Comparison of ENCODE assay signal across 8 cellular contexts in the genomic region with DNA sequence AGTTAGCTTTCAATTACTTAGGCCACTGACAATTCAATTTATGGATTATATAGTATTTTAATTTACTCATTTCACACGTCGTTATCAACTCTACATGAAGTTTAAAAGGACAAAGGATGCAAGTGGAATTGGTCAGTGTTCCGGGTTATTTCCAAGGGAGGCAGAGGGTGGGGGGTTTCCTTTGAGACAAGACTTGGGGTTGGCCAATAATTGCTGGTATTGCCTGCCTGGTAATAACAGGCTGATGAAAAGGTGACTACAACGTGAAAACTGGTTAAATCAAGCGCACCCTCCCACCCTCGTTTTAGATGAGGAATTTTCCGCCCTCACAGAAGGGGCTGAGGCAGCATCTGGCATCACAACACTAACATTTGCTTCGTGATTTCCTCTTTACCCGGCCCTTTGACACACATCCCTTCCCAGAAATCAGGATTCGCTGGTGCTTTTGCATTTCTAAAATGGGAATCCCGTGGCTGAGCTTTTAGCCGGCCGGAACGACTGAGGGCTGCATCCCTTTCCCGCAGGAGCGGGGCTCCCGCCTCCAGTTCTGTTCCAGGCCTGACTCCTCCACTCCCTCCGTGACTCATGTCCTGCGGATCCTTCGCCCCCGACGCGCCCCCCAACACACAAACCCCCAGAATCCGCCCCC. TPM values are rescaled to one million over a fixed set of nuclear protein-coding genes. Genes with fewer than 3 reads are reported as not detected.
DNase-seq lines count a peak whose midpoint lies in the region; ATAC-seq, FAIRE-seq and TF ChIP-seq lines count a peak whose summit lies in the region.

No MANE protein-coding gene starts in this region.

- H3K79me2 ChIP-seq in OCI-LY3 (ENCODE audit: low read length): peaks cover 58% of the 10 kb centered on the region

- H3K27me3 ChIP-seq in OCI-LY3 (ENCODE audit: low read depth, low read length) (no peaks in the 10 kb centered on the region), brain microvascular endothelial cell (replicated peaks) (no peaks in the 10 kb centered on the region), small intestine (ENCODE audit: control insufficient read depth in 2 of 2, insufficient read depth in 2 of 2, low read length in 2 of 2) (no peaks in the 10 kb centered on the region)

- FAIRE-seq in small intestine (lab: Jason Lieb, UNC): no peak

- peak overlapping the region; percentile 89 for H3K4me2 ChIP-seq in OCI-LY3 (ENCODE audit: low read length)

- no peaks in the 10 kb centered on the region for H3K9me3 ChIP-seq in OCI-LY3 (ENCODE audit: insufficient read depth, low read length)
- no peaks in the 10 kb centered on the region for H3K9me3 ChIP-seq in small intestine (ENCODE audit: control insufficient read depth, low read depth)

- peak overlapping the region; percentile 92 for H3K9ac ChIP-seq in OCI-LY3 (ENCODE audit: low read length)

- peak; percentile 48 for DNase-seq in stimulated activated CD4-positive, alpha-beta T cell treated with anti-CD3 and anti-CD28 coated beads, Interleukin-1b, Interleukin-23, amount 100 ng/mL, for 48 hours
- no peak for DNase-seq in stimulated activated CD4-positive, alpha-beta T cell treated with anti-CD3 and anti-CD28 coated beads, Interleukin-12 subunit alpha, Interleukin-12 subunit beta, amount 100 ng/mL, for 4 hours
- DNase-seq in brain microvascular endothelial cell (no peak), iPS-NIHi11 (ENCODE audit: low spot score) (peak; percentile 23), small intestine (peak; percentile 56)

- TF ChIP-seq CTCF in OCI-LY3 (IDR thresholded peaks at IDR 0.05; ENCODE audit: low read depth, low read length) (no peak), brain microvascular endothelial cell (IDR thresholded peaks at IDR 0.05; ENCODE audit: low read depth, low read length, missing control alignments) (no peak)

- in situ Hi-C loops in brain microvascular endothelial cell (cut with HindIII; ENCODE audit: low pct_ligation_motif_present, low sequenced_read_pairs): no loop called here

- H3K4me1 ChIP-seq in OCI-LY3 (ENCODE audit: low read length): peaks cover 31% of the 10 kb centered on the region
- peaks cover 0 to 1% of the 10 kb centered on the region in 2 donors for H3K4me1 ChIP-seq in small intestine (ENCODE audit: control insufficient read depth in 2 of 2, insufficient read depth in 1 of 2, low read depth in 1 of 2, low read length in 1 of 2)

- H3K4me3 ChIP-seq in OCI-LY3 (ENCODE audit: low read length) (peak overlapping the region; percentile 86), brain microvascular endothelial cell (ENCODE audit: low read depth, low read length) (peak overlapping the region; percentile 34), small intestine (ENCODE audit: low read depth in 1 of 2, low read length in 2 of 2) (peak overlapping the region; percentile 24 to 62)

- peak overlapping the region; percentile 91 for H3K27ac ChIP-seq in OCI-LY3 (ENCODE audit: low read length)
- peak overlapping the region; percentile 99 for H3K27ac ChIP-seq in brain microvascular endothelial cell
- H3K27ac ChIP-seq in small intestine (ENCODE audit: low read depth in 1 of 2, low read length in 1 of 2): peak overlapping the region; percentile 90 to 98

- WGBS in small intestine, 3 donors: 7 to 8% (median 8%) methylated on average over 22 to 24 of the region's 24 CpGs

- peaks cover 22% of the 10 kb centered on the region for H4K20me1 ChIP-seq in OCI-LY3 (ENCODE audit: insufficient read depth, low read length)

- H2AFZ ChIP-seq in OCI-LY3 (ENCODE audit: low read depth, low read length): no peak overlapping the region

- ATAC-seq in GM19351 (IDR thresholded peaks at IDR 0.05; ENCODE audit: unreplicated experiment) (no peak), GM21447 (IDR thresholded peaks at IDR 0.05; ENCODE audit: unreplicated experiment) (no peak)

- H3K36me3 ChIP-seq in OCI-LY3 (replicated peaks; ENCODE audit: low read depth, low read length) (peaks cover 38% of the 10 kb centered on the region), brain microvascular endothelial cell (replicated peaks) (peaks cover 25% of the 10 kb centered on the region), small intestine (ENCODE audit: control insufficient read depth in 2 of 2, insufficient read depth in 2 of 2, low read length in 2 of 2) (peaks cover 3 to 21% of the 10 kb centered on the region in 2 donors)

RNA-seq across cellular contexts. Expression of a gene that starts 1.0 kb away (rescaled TPM):
- polyA plus RNA-seq in small intestine: 100 to 1,000 TPM in 1 of 3 donors, 10 to 100 TPM in 2; 26.0 to 118 (median 62.8) TPM

Comparison
In these comparisons a context has a peak if more than half of its experiments do, and no peak if none do; other contexts are left out.
1. DNase-seq: peak in stimulated activated CD4-positive, alpha-beta T cell treated with anti-CD3 and anti-CD28 coated beads, Interleukin-1b, Interleukin-23, amount 100 ng/mL, for 48 hours (single experiment), iPS-NIHi11 (single experiment) and small intestine (single experiment); none in stimulated activated CD4-positive, alpha-beta T cell treated with anti-CD3 and anti-CD28 coated beads, Interleukin-12 subunit alpha, Interleukin-12 subunit beta, amount 100 ng/mL, for 4 hours (single experiment) and brain microvascular endothelial cell (single experiment).
2. H3K4me3 ChIP-seq: peak in every context shown above with its lines; median percentile 86 in OCI-LY3; 43 in small intestine; 34 in brain microvascular endothelial cell.
3. Peak in every context shown above with its lines, with median percentiles within 50 percentile points of each other: H3K27ac ChIP-seq.